ENCODE assay signal across 25 cellular contexts in genomic region chr16:10681310-10682308, GRCh38. TPM values are rescaled to one million over a fixed set of nuclear protein-coding genes. Genes with fewer than 3 reads are reported as not detected.
DNase-seq lines count a peak whose midpoint lies in the region; ATAC-seq, FAIRE-seq and TF ChIP-seq lines count a peak whose summit lies in the region.
"Had no signal": no experiment of that assay in that cellular context is flagged by ENCODE, and none has a peak within 500 bp of the region (broad histone marks: within the 10 kb centered on the region; RNA-seq: fewer than 3 reads in every experiment).

No MANE protein-coding gene starts in this region.

- H3K36me3 ChIP-seq in GM23338 (ENCODE audit: insufficient read depth), result no peaks in the 10 kb centered on the region
- H3K36me3 ChIP-seq: BE2C had no signal

- DNase-seq in GM23338 (ENCODE audit: low spot score) (no peak), coronary artery (ENCODE audit: low spot score) (peak; percentile 40), neural crest cell (ENCODE audit: low read depth, low spot score) (no peak), posterior vena cava (ENCODE audit: low spot score) (peak; percentile 44), GM19239 (ENCODE audit: insufficient read length, low spot score) (no peak), HT-29 (ENCODE audit: low spot score) (no peak)
- DNase-seq in activated CD4-positive, alpha-beta T cell treated with anti-CD3 and anti-CD28 coated beads for 48 hours, result no peak
- DNase-seq: ACHN; BE2C; C1 segment of cervical spinal cord; CD4-positive, CD25-positive, alpha-beta regulatory T cell; CD8-positive, alpha-beta memory T cell; COR-L47; DMS 273 treated with DMSO at 0.1 percent for 48 hours; DMS53; DND-41; EL; HCEC 1CT; IMR-90 had no signal

- H3K36me3 Mint-ChIP-seq in GM23338 (ENCODE audit: low read depth) (no peaks in the 10 kb centered on the region), neural crest cell (ENCODE audit: low read depth) (no peaks in the 10 kb centered on the region)
- H3K36me3 Mint-ChIP-seq: CD4-positive, CD25-positive, alpha-beta regulatory T cell; CD8-positive, alpha-beta memory T cell had no signal

- peaks cover 2% of the 10 kb centered on the region for H3K27me3 Mint-ChIP-seq in GM23338 (ENCODE audit: insufficient read depth, low read depth, poor library complexity)
- H3K27me3 Mint-ChIP-seq in neural crest cell (ENCODE audit: low read depth), result no peaks in the 10 kb centered on the region

- H3K9me2 ChIP-seq in GM23338 (ENCODE audit: insufficient read depth), result no peaks in the 10 kb centered on the region

- ATAC-seq in GM23338 (no peak), GM21825 (IDR thresholded peaks at IDR 0.05; ENCODE audit: unreplicated experiment) (no peak)
- ATAC-seq: GM12878, K562 had no signal

- H2AFZ ChIP-seq in GM23338, result peak overlapping the region; percentile 69; the same call in 1 of the 2 replicates

- no peaks in the 10 kb centered on the region for H4K20me1 ChIP-seq in GM23338 (replicated peaks; ENCODE audit: insufficient read depth)

- H3K27ac ChIP-seq in GM23338 (ENCODE audit: low read depth) (no peak overlapping the region), coronary artery (no peak overlapping the region)

- TF ChIP-seq CTCF in GM23338 (conservative IDR thresholded peaks at IDR 0.05; ENCODE audit: low read depth in 2 of 2) (no peak), coronary artery (IDR thresholded peaks at IDR 0.05) (no peak), neural crest cell (conservative IDR thresholded peaks at IDR 0.05) (no peak)

- H3K79me2 ChIP-seq in GM23338 (replicated peaks; ENCODE audit: insufficient read depth), result no peaks in the 10 kb centered on the region

- no peaks in the 10 kb centered on the region for H3K4me1 ChIP-seq in GM23338 (ENCODE audit: insufficient read depth)
- H3K4me1 ChIP-seq: BE2C had no signal

- no peak overlapping the region for H3K4me3 ChIP-seq in GM23338
- H3K4me3 ChIP-seq in coronary artery, result no peak overlapping the region
- H3K4me3 ChIP-seq: GM12878, K562 had no signal

- H3K4me2 ChIP-seq in GM23338, result no peak overlapping the region

- intact Hi-C loops in posterior vena cava (cut with DNase I), result no loop called here

- no peaks in the 10 kb centered on the region for H3F3A ChIP-seq in GM23338 (replicated peaks; ENCODE audit: low read depth)

- FAIRE-seq in GM19239 (lab: Jason Lieb, UNC), result no peak
- FAIRE-seq: A204.1, GM12878, H54, K562 had no signal

- H3K4me1 Mint-ChIP-seq in GM23338, result peaks cover 7% of the 10 kb centered on the region
- H3K4me1 Mint-ChIP-seq in neural crest cell, result peaks cover 8% of the 10 kb centered on the region
- H3K4me1 Mint-ChIP-seq: CD4-positive, CD25-positive, alpha-beta regulatory T cell; CD8-positive, alpha-beta memory T cell had no signal

- no peaks in the 10 kb centered on the region for H3K27me3 ChIP-seq in GM23338 (ENCODE audit: insufficient read depth)
- H3K27me3 ChIP-seq: BE2C had no signal

- H3K4me3 Mint-ChIP-seq in GM23338 (no peak overlapping the region), neural crest cell (no peak overlapping the region)
- H3K4me3 Mint-ChIP-seq: CD4-positive, CD25-positive, alpha-beta regulatory T cell had no signal

- H3K27ac Mint-ChIP-seq in GM23338 (no peak overlapping the region), neural crest cell (ENCODE audit: unreplicated experiment) (peak overlapping the region; percentile 21)
- H3K27ac Mint-ChIP-seq: CD8-positive, alpha-beta memory T cell had no signal

- no peaks in the 10 kb centered on the region; the same call in 2 of the 3 replicates for H3K9me3 Mint-ChIP-seq in GM23338
- no peaks in the 10 kb centered on the region for H3K9me3 Mint-ChIP-seq in neural crest cell

TF ChIP-seq in GM23338, 12 proteins besides CTCF, POLR2A, EP300 and RAD21 (continues in another document):
- no peak for TF ChIP-seq NANOG (IDR thresholded peaks at IDR 0.05; ENCODE audit: borderline replicate concordance)
- no peak for TF ChIP-seq ZNF114 (CRISPR knock-in tag; IDR thresholded peaks at IDR 0.05)
- no peak for TF ChIP-seq ETS1 (IDR thresholded peaks at IDR 0.05)
- TF ChIP-seq CREB1 (CRISPR knock-in tag; IDR thresholded peaks at IDR 0.05; ENCODE audit: low read depth), result no peak
- no peak for TF ChIP-seq EZH2 (IDR thresholded peaks at IDR 0.05; ENCODE audit: low read depth, unreplicated experiment)
- TF ChIP-seq REST (IDR thresholded peaks at IDR 0.05; ENCODE audit: unreplicated experiment), result no peak
- TF ChIP-seq JUNB (IDR thresholded peaks at IDR 0.05; ENCODE audit: unreplicated experiment), result no peak
- no peak for TF ChIP-seq STAT1 (IDR thresholded peaks at IDR 0.05; ENCODE audit: unreplicated experiment)

RNA-seq across cellular contexts. Expression of gene TEKT5, which starts 13.1 kb away (rescaled TPM):
- total RNA-seq in GM23338 (2014; rRNA removed; shearing (Covaris generic)), result 0.19 and 0.52 TPM in 2 replicates
- not detected in 2 replicates for polyA plus RNA-seq in GM23338 (2016; fragmentation: Nextera tagmentation; extraction: Ambion mirVana)
- total RNA-seq in neural crest cell (0.25 and 0.68 TPM in 2 replicates), posterior vena cava (under 1 TPM in 1 of 2 donors, not detected in 1; 0.14 TPM)
- 0.42 TPM in 1 of 2 replicates, not detected in the other for total RNA-seq in HT-29 (2014; rRNA removed; shearing (Covaris generic))
- total RNA-seq: CD4-positive, CD25-positive, alpha-beta regulatory T cell; CD8-positive, alpha-beta memory T cell; G401; IMR-90; K562 had no signal
- polyA plus RNA-seq: CD8-positive, alpha-beta memory T cell had no signal

Comparison
In these comparisons a context has a peak if more than half of its experiments do, and no peak if none do; other contexts are left out.
1. DNase-seq: peak in coronary artery (single experiment) and posterior vena cava (single experiment); none in GM23338 (single experiment), neural crest cell (single experiment), activated CD4-positive, alpha-beta T cell treated with anti-CD3 and anti-CD28 coated beads for 48 hours (single experiment), GM19239 (single experiment) and HT-29 (single experiment).